17 cellular contexts compared by ENCODE assay signal in genomic region chr10:119291223-119291900, GRCh38.
DNase-seq lines count a peak whose midpoint lies in the region; ATAC-seq and TF ChIP-seq lines count a peak whose summit lies in the region.
"Had no signal": no experiment of that assay in that cellular context is flagged by ENCODE, and none has a peak within 500 bp of the region (broad histone marks: within the 10 kb centered on the region; RNA-seq: fewer than 3 reads in every experiment).

No MANE protein-coding gene starts in this region.

- no peaks in the 10 kb centered on the region for H4K20me1 ChIP-seq in Karpas-422 (ENCODE audit: insufficient read depth, low read depth, low read length)

- ATAC-seq in effector memory CD8-positive, alpha-beta T cell (replicated peaks): no peak
- ATAC-seq in stimulated activated effector memory CD8-positive, alpha-beta T cell treated with anti-CD3 and anti-CD28 coated beads, Interleukin-12 subunit alpha, Interleukin-12 subunit beta, amount 100 ng/mL, for 72 hours: no peak
- ATAC-seq: PC-3 had no signal

- no peak overlapping the region for H2AFZ ChIP-seq in Karpas-422 (ENCODE audit: low read length)

- CTCF ChIA-PET in activated naive CD4-positive, alpha-beta T cell treated with anti-CD3 and anti-CD28 coated beads for 36 hours (lab: Charles Lee): interaction anchor here (1.1 kb wide), 1 partner anchor 82 kb away, joined by 8 read pairs; no protein-coding TSS in a partner anchor

- peak overlapping the region; percentile 44 for H3K4me2 ChIP-seq in Karpas-422 (ENCODE audit: low read depth, low read length, poor library complexity, severe bottlenecking)

- peaks cover 6% of the 10 kb centered on the region for H3K36me3 Mint-ChIP-seq in activated naive CD4-positive, alpha-beta T cell treated with anti-CD3 and anti-CD28 coated beads for 36 hours (ENCODE audit: low read depth)
- peaks cover 10% of the 10 kb centered on the region for H3K36me3 Mint-ChIP-seq in effector memory CD8-positive, alpha-beta T cell (ENCODE audit: insufficient read depth)
- no peaks in the 10 kb centered on the region for H3K36me3 Mint-ChIP-seq in stimulated activated effector memory CD8-positive, alpha-beta T cell treated with anti-CD3 and anti-CD28 coated beads, Interleukin-12 subunit alpha, Interleukin-12 subunit beta, amount 100 ng/mL, for 72 hours

- no peak for TF ChIP-seq CTCF in spleen (IDR thresholded peaks at IDR 0.05 in 8 of 11, conservative IDR thresholded peaks at IDR 0.05 in 3 of 11)

- H3K9ac ChIP-seq in Karpas-422 (ENCODE audit: low read length): no peak overlapping the region

- peaks cover 30% of the 10 kb centered on the region for H3K4me1 ChIP-seq in Karpas-422 (ENCODE audit: low read length)
- H3K4me1 ChIP-seq in spleen: peaks cover 17 to 80% (median 58%) of the 10 kb centered on the region in 6 donors

- H3K9me3 Mint-ChIP-seq in activated naive CD4-positive, alpha-beta T cell treated with anti-CD3 and anti-CD28 coated beads for 36 hours: no peaks in the 10 kb centered on the region
- no peaks in the 10 kb centered on the region for H3K9me3 Mint-ChIP-seq in effector memory CD8-positive, alpha-beta T cell
- no peaks in the 10 kb centered on the region for H3K9me3 Mint-ChIP-seq in stimulated activated effector memory CD8-positive, alpha-beta T cell treated with anti-CD3 and anti-CD28 coated beads, Interleukin-12 subunit alpha, Interleukin-12 subunit beta, amount 100 ng/mL, for 72 hours

- H3K9me3 ChIP-seq in Karpas-422 (ENCODE audit: low read length) (no peaks in the 10 kb centered on the region), spleen (no peaks in the 10 kb centered on the region)
- H3K9me3 ChIP-seq: transverse colon had no signal

- intact Hi-C loops in activated naive CD4-positive, alpha-beta T cell treated with anti-CD3 and anti-CD28 coated beads for 36 hours (cut with micrococcal nuclease): no loop called here
- intact Hi-C loops in spleen (cut with DNase I; ENCODE audit: low total_unique reads): no loop called here

- WGBS in spleen, 5 donors: 54 to 69% (median 65%) methylated on average over 6 of the region's 6 CpGs

- H3K27me3 ChIP-seq in Karpas-422 (ENCODE audit: low read length): no peaks in the 10 kb centered on the region
- no peaks in the 10 kb centered on the region for H3K27me3 ChIP-seq in spleen (replicated peaks in 1 of 7)
- H3K27me3 ChIP-seq: transverse colon had no signal

- H3K4me3 ChIP-seq in Karpas-422 (ENCODE audit: low read length): no peak overlapping the region
- no peak overlapping the region for H3K4me3 ChIP-seq in spleen
- H3K4me3 ChIP-seq: coronary artery, transverse colon had no signal

- H3K27ac ChIP-seq in Karpas-422 (ENCODE audit: low read length) (no peak overlapping the region), spleen (peak overlapping the region in 4 of 8 donors; percentile 5 to 58 (median 50))

- no peaks in the 10 kb centered on the region for H3K9me2 ChIP-seq in Karpas-422 (replicated peaks; ENCODE audit: insufficient read depth, low read length)

- no peak for TF ChIP-seq POLR2A in spleen (IDR thresholded peaks at IDR 0.05)

- H3K36me3 ChIP-seq in Karpas-422 (ENCODE audit: insufficient read depth, low read length) (no peaks in the 10 kb centered on the region), spleen (peaks cover 0 to 19% (median 4%) of the 10 kb centered on the region in 6 donors)
- H3K36me3 ChIP-seq: transverse colon had no signal

- H3K79me2 ChIP-seq in Karpas-422 (ENCODE audit: low read length): no peaks in the 10 kb centered on the region

- peak overlapping the region; percentile 28 for H3K27ac Mint-ChIP-seq in activated naive CD4-positive, alpha-beta T cell treated with anti-CD3 and anti-CD28 coated beads for 36 hours
- peak overlapping the region; percentile 59 to 88 for H3K27ac Mint-ChIP-seq in effector memory CD8-positive, alpha-beta T cell
- H3K27ac Mint-ChIP-seq in stimulated activated effector memory CD8-positive, alpha-beta T cell treated with anti-CD3 and anti-CD28 coated beads, Interleukin-12 subunit alpha, Interleukin-12 subunit beta, amount 100 ng/mL, for 72 hours: peak overlapping the region; percentile 72

- no peak overlapping the region for H3K4me3 Mint-ChIP-seq in activated naive CD4-positive, alpha-beta T cell treated with anti-CD3 and anti-CD28 coated beads for 36 hours
- H3K4me3 Mint-ChIP-seq in effector memory CD8-positive, alpha-beta T cell: no peak overlapping the region
- no peak overlapping the region for H3K4me3 Mint-ChIP-seq in stimulated activated effector memory CD8-positive, alpha-beta T cell treated with anti-CD3 and anti-CD28 coated beads, Interleukin-12 subunit alpha, Interleukin-12 subunit beta, amount 100 ng/mL, for 72 hours

- H3K27me3 Mint-ChIP-seq in activated naive CD4-positive, alpha-beta T cell treated with anti-CD3 and anti-CD28 coated beads for 36 hours (ENCODE audit: low read depth): no peaks in the 10 kb centered on the region
- peaks cover 0 to 11% of the 10 kb centered on the region in 2 donors for H3K27me3 Mint-ChIP-seq in effector memory CD8-positive, alpha-beta T cell

- H3K4me1 Mint-ChIP-seq in activated naive CD4-positive, alpha-beta T cell treated with anti-CD3 and anti-CD28 coated beads for 36 hours (ENCODE audit: low read depth): peaks cover 65% of the 10 kb centered on the region
- H3K4me1 Mint-ChIP-seq in effector memory CD8-positive, alpha-beta T cell (ENCODE audit: low read depth in 2 of 2): peaks cover 40 to 53% of the 10 kb centered on the region in 2 donors
- H3K4me1 Mint-ChIP-seq in stimulated activated effector memory CD8-positive, alpha-beta T cell treated with anti-CD3 and anti-CD28 coated beads, Interleukin-12 subunit alpha, Interleukin-12 subunit beta, amount 100 ng/mL, for 72 hours: peaks cover 49% of the 10 kb centered on the region

- no peak for DNase-seq in activated naive CD4-positive, alpha-beta T cell treated with anti-CD3 and anti-CD28 coated beads for 36 hours
- no peak for DNase-seq in activated naive CD4-positive, alpha-beta T cell treated with Interleukin-2 at 50 U/mL for 16 hours
- DNase-seq in Karpas-422: no peak
- no peak for DNase-seq in effector memory CD8-positive, alpha-beta T cell
- no peak for DNase-seq in stimulated activated effector memory CD8-positive, alpha-beta T cell treated with anti-CD3 and anti-CD28 coated beads, Interleukin-12 subunit alpha, Interleukin-12 subunit beta, amount 100 ng/mL, for 72 hours (ENCODE audit: low spot score in 2 of 2)
- no peak for DNase-seq in spleen
- DNase-seq in NCI-H748 treated with DMSO at 0.1 percent for 48 hours (lab: John Stamatoyannopoulos, UW): no peak
- DNase-seq in NCI-H748 (lab: John Stamatoyannopoulos, UW; ENCODE audit: unreplicated experiment): no peak
- DNase-seq: activated CD4-positive, CD25-positive, alpha-beta regulatory T cell treated with anti-CD3 and anti-CD28 coated beads, Interleukin-2, amount 50 U/mL, for 72 hours; anterior cingulate cortex; DMS79; kidney glomerular epithelial cell; NCI-H187; NCI-H446 treated with DMSO at 0.1 percent for 48 hours; PC-3; transverse colon had no signal
